In genomic region chr12:62001424-62001823, GRCh38 we compare ENCODE assay signal across 35 cellular contexts.
"Had no signal": no experiment of that assay in that cellular context is flagged by ENCODE, and none has a peak within 500 bp of the region (broad histone marks: within the 10 kb centered on the region; RNA-seq: fewer than 3 reads in every experiment).

No MANE protein-coding gene starts in this region.

- H3K4me2 ChIP-seq: KMS-11 had no signal

- H3K9ac ChIP-seq: KMS-11 had no signal

- H3K9me3 ChIP-seq: MG63 had no signal

- H3K27me3 ChIP-seq: MG63 had no signal

- DNase-seq: Karpas-422, Kasumi-1, MG63, MM.1S, MV-4-11, NCI-H1048, NCI-H1092, NCI-H1092 treated with DMSO at 0.1 percent for 48 hours, NCI-H1105, NCI-H1105 treated with DMSO at 0.1 percent for 48 hours, NCI-H1417, NCI-H1417 treated with DMSO at 0.1 percent for 48 hours, NCI-H1436, NCI-H1436 treated with DMSO at 0.1 percent for 48 hours, NCI-H146, NCI-H1694, NCI-H1694 treated with DMSO at 0.1 percent for 48 hours, NCI-H187, NCI-H187 treated with DMSO at 0.1 percent for 48 hours, NCI-H1930, NCI-H2029, NCI-H2029 treated with DMSO at 0.1 percent for 48 hours, NCI-H2081, NCI-H2081 treated with DMSO at 0.1 percent for 48 hours, NCI-H2107, NCI-H2171, NCI-H2171 treated with DMSO at 0.1 percent for 48 hours, NCI-H2227 treated with DMSO at 0.1 percent for 48 hours, NCI-H226, NCI-H345, NCI-H446, NCI-H446 treated with DMSO at 0.1 percent for 48 hours, NCI-H510A, NCI-H510A treated with DMSO at 0.1 percent for 48 hours had no signal

- H3K27ac ChIP-seq: KMS-11 had no signal

- H3K36me3 ChIP-seq: MG63 had no signal

- H3K4me3 ChIP-seq: MG63 had no signal
